In genomic region chr22:19878461-19879247, GRCh38 we compare ENCODE assay signal across 14 cellular contexts. TPM values are rescaled to one million over a fixed set of nuclear protein-coding genes. Genes with fewer than 3 reads are reported as not detected.
DNase-seq lines count a peak whose midpoint lies in the region; ATAC-seq lines count a peak whose summit lies in the region.
"Had no signal": no experiment of that assay in that cellular context is flagged by ENCODE, and none has a peak within 500 bp of the region (broad histone marks: within the 10 kb centered on the region; RNA-seq: fewer than 3 reads in every experiment).

No MANE protein-coding gene starts in this region.

- H3K27ac ChIP-seq in right cardiac atrium (ENCODE audit: low read length): no peak overlapping the region

- H3K27me3 ChIP-seq in right cardiac atrium (ENCODE audit: control insufficient read depth, insufficient read depth): no peaks in the 10 kb centered on the region
- no peaks in the 10 kb centered on the region for H3K27me3 ChIP-seq in skeletal muscle satellite cell (ENCODE audit: control insufficient read depth, insufficient read depth, low read length)
- H3K27me3 ChIP-seq in HAP-1 (ENCODE audit: low read depth): no peaks in the 10 kb centered on the region
- H3K27me3 ChIP-seq: BLaER1 had no signal

- in situ Hi-C loops in HAP-1 (cut with MboI; ENCODE audit: low sequenced_read_pairs): no loop called here

- ATAC-seq in activated naive CD4-positive, alpha-beta T cell treated with anti-CD3 and anti-CD28 coated beads, Interleukin-2, amount 50 U/mL, for 72 hours: no peak
- ATAC-seq in T-helper 17 cell (no peak), right cardiac atrium (no peak)
- ATAC-seq: naive thymus-derived CD8-positive, alpha-beta T cell; stimulated activated naive CD8-positive, alpha-beta T cell treated with anti-CD3 and anti-CD28 coated beads, Interleukin-15, amount 100 ng/mL, for 72 hours had no signal

- H3K4me2 ChIP-seq in skeletal muscle satellite cell (ENCODE audit: low read length): peak overlapping the region; percentile 70
- H3K4me2 ChIP-seq: BLaER1 had no signal

- H3K9ac ChIP-seq in skeletal muscle satellite cell (ENCODE audit: low read depth, low read length): peak overlapping the region; percentile 75
- H3K9ac ChIP-seq: BLaER1 had no signal

- H3K36me3 ChIP-seq in skeletal muscle satellite cell (ENCODE audit: insufficient read depth, low read length) (peaks cover 31% of the 10 kb centered on the region), HAP-1 (replicated peaks) (no peaks in the 10 kb centered on the region; the same call in 1 of the 2 replicates)

- intact Hi-C loops in right cardiac atrium (cut with DNase I): no loop called here

- H3K4me3 Mint-ChIP-seq in T-helper 17 cell: no peak overlapping the region
- H3K4me3 Mint-ChIP-seq: naive thymus-derived CD8-positive, alpha-beta T cell; stimulated activated naive CD8-positive, alpha-beta T cell treated with anti-CD3 and anti-CD28 coated beads, Interleukin-15, amount 100 ng/mL, for 72 hours had no signal

- peaks cover 6% of the 10 kb centered on the region for H3K4me1 Mint-ChIP-seq in T-helper 17 cell

- H3K36me3 Mint-ChIP-seq in activated naive CD4-positive, alpha-beta T cell treated with anti-CD3 and anti-CD28 coated beads, Interleukin-2, amount 50 U/mL, for 72 hours: no peaks in the 10 kb centered on the region
- H3K36me3 Mint-ChIP-seq in T-helper 17 cell (ENCODE audit: low read depth): no peaks in the 10 kb centered on the region
- H3K36me3 Mint-ChIP-seq: naive thymus-derived CD8-positive, alpha-beta T cell had no signal

- no peaks in the 10 kb centered on the region for H3K4me1 ChIP-seq in right cardiac atrium (ENCODE audit: control insufficient read depth, insufficient read depth, low read length)
- H3K4me1 ChIP-seq in skeletal muscle satellite cell (ENCODE audit: control insufficient read depth, insufficient read depth, low read length): peaks cover 94% of the 10 kb centered on the region
- H3K4me1 ChIP-seq in HAP-1: peaks cover 25% of the 10 kb centered on the region

- H3K9me3 ChIP-seq in T-helper 17 cell (ENCODE audit: control insufficient read depth, low read length, poor library complexity, severe bottlenecking): no peaks in the 10 kb centered on the region
- H3K9me3 ChIP-seq in right cardiac atrium (ENCODE audit: control insufficient read depth, low read length): no peaks in the 10 kb centered on the region
- H3K9me3 ChIP-seq in skeletal muscle satellite cell (replicated peaks; ENCODE audit: low read length): no peaks in the 10 kb centered on the region
- no peaks in the 10 kb centered on the region for H3K9me3 ChIP-seq in HAP-1
- H3K9me3 ChIP-seq: BLaER1 had no signal

- H3K27me3 Mint-ChIP-seq in T-helper 17 cell: no peaks in the 10 kb centered on the region
- H3K27me3 Mint-ChIP-seq: naive thymus-derived CD8-positive, alpha-beta T cell; stimulated activated naive CD8-positive, alpha-beta T cell treated with anti-CD3 and anti-CD28 coated beads, Interleukin-15, amount 100 ng/mL, for 72 hours had no signal

- no peak overlapping the region for H3K4me3 ChIP-seq in right cardiac atrium (ENCODE audit: low read length)
- peak overlapping the region; percentile 50 for H3K4me3 ChIP-seq in skeletal muscle satellite cell (ENCODE audit: low read length)
- H3K4me3 ChIP-seq in HAP-1: no peak overlapping the region
- H3K4me3 ChIP-seq: BLaER1 had no signal

- H3K27ac Mint-ChIP-seq in activated naive CD4-positive, alpha-beta T cell treated with anti-CD3 and anti-CD28 coated beads, Interleukin-2, amount 50 U/mL, for 72 hours: peak overlapping the region in 1 of 2 donors; percentile 72
- H3K27ac Mint-ChIP-seq in T-helper 17 cell: no peak overlapping the region

- WGBS in right cardiac atrium: 88% methylated on average over 16 of the region's 16 CpGs

- peak; percentile 7 for DNase-seq in activated naive CD4-positive, alpha-beta T cell treated with anti-CD3 and anti-CD28 coated beads, Interleukin-2, amount 50 U/mL, for 16 hours
- DNase-seq in activated naive CD4-positive, alpha-beta T cell treated with anti-CD3 and anti-CD28 coated beads, Interleukin-2, amount 50 U/mL, for 72 hours (ENCODE audit: low spot score in 2 of 2): no peak
- DNase-seq in T-helper 17 cell: peak; percentile 0 to 8 (median 2)
- peak in 2 of 3 donors; percentile 10 to 45 for DNase-seq in right cardiac atrium
- no peak for DNase-seq in dermis blood vessel endothelial cell
- no peak for DNase-seq in NK-92 treated with Interleukin-12 subunit alpha and Interleukin-12 subunit beta, amount 100 ng/mL, for 24 hours (lab: John Stamatoyannopoulos, UW)
- DNase-seq in HAP-1 (ENCODE audit: low spot score in 2 of 2): no peak
- DNase-seq: effector memory CD4-positive, alpha-beta T cell; NCI-H2171 treated with DMSO at 0.1 percent for 48 hours; stimulated activated CD4-positive, alpha-beta T cell treated with anti-CD3 and anti-CD28 coated beads, Interleukin-1b, Interleukin-23, amount 100 ng/mL, for 48 hours; stimulated activated naive CD8-positive, alpha-beta T cell treated with anti-CD3 and anti-CD28 coated beads, Interleukin-15, amount 100 ng/mL, for 72 hours had no signal

- no peaks in the 10 kb centered on the region for H3K9me3 Mint-ChIP-seq in activated naive CD4-positive, alpha-beta T cell treated with anti-CD3 and anti-CD28 coated beads, Interleukin-2, amount 50 U/mL, for 72 hours
- H3K9me3 Mint-ChIP-seq: naive thymus-derived CD8-positive, alpha-beta T cell; stimulated activated naive CD8-positive, alpha-beta T cell treated with anti-CD3 and anti-CD28 coated beads, Interleukin-15, amount 100 ng/mL, for 72 hours had no signal

RNA-seq across cellular contexts. Expression of gene GNB1L, which starts 24.0 kb away (rescaled TPM):
- total RNA-seq in activated naive CD4-positive, alpha-beta T cell treated with anti-CD3 and anti-CD28 coated beads, Interleukin-2, amount 50 U/mL, for 72 hours: 10 to 100 TPM in 1 of 2 donors, 1 to 10 TPM in 1; 9.6 to 13.4 TPM
- total RNA-seq in T-helper 17 cell (1 to 10 TPM; 5.0 to 6.2 TPM), right cardiac atrium (1 to 10 TPM; 2.8 to 4.9 (median 4.0) TPM), dermis blood vessel endothelial cell (7.3 and 12.4 TPM in 2 replicates)
- polyA plus RNA-seq in right cardiac atrium: 2.1 TPM
- 3.7 and 7.9 TPM in 2 replicates for total RNA-seq in skeletal muscle satellite cell (2012; rRNA removed)

RNA-seq across cellular contexts. Expression of gene RTL10, which starts 24.0 kb away (rescaled TPM):
- total RNA-seq in activated naive CD4-positive, alpha-beta T cell treated with anti-CD3 and anti-CD28 coated beads, Interleukin-2, amount 50 U/mL, for 72 hours: 10 to 100 TPM; 12.1 to 20.1 TPM
- total RNA-seq in T-helper 17 cell (10 to 100 TPM; 12.4 to 13.1 TPM), right cardiac atrium (1 to 10 TPM; 6.8 to 9.9 (median 8.8) TPM), dermis blood vessel endothelial cell (28.1 and 30.7 TPM in 2 replicates)
- 5.8 TPM for polyA plus RNA-seq in right cardiac atrium
- total RNA-seq in skeletal muscle satellite cell (2012; rRNA removed): 9.4 and 12.0 TPM in 2 replicates

Comparison
In these comparisons a context has a peak if more than half of its experiments do, and no peak if none do; other contexts are left out.
1. DNase-seq: peak in activated naive CD4-positive, alpha-beta T cell treated with anti-CD3 and anti-CD28 coated beads, Interleukin-2, amount 50 U/mL, for 16 hours (single experiment), T-helper 17 cell (3 of 3) and right cardiac atrium (2 of 3); none in activated naive CD4-positive, alpha-beta T cell treated with anti-CD3 and anti-CD28 coated beads, Interleukin-2, amount 50 U/mL, for 72 hours (0 of 2), dermis blood vessel endothelial cell (single experiment), NK-92 treated with Interleukin-12 subunit alpha and Interleukin-12 subunit beta, amount 100 ng/mL, for 24 hours (single experiment) and HAP-1 (0 of 2).